Comparison of ENCODE assay signal across 14 cellular contexts in genomic region chr6:42774201-42774600, GRCh38. TPM values are rescaled to one million over a fixed set of nuclear protein-coding genes. Genes with fewer than 3 reads are reported as not detected.
A peak's percentile ranks its signal among the peaks of the same experiment; 100 is the strongest.
DNase-seq lines count a peak whose midpoint lies in the region; ATAC-seq, FAIRE-seq and TF ChIP-seq lines count a peak whose summit lies in the region.
"Had no signal": no experiment of that assay in that cellular context is flagged by ENCODE, and none has a peak within 500 bp of the region (broad histone marks: within the 10 kb centered on the region; RNA-seq: fewer than 3 reads in every experiment).

No MANE protein-coding gene starts in this region.

- FAIRE-seq in GM19239 (lab: Jason Lieb, UNC): peak; percentile 71

- no peaks in the 10 kb centered on the region for H3K9me3 Mint-ChIP-seq in T-helper 2 cell treated with Interferon-gamma antibody and Interleukin-4, amounts not matched to agents 5 μg/mL and 100 μg/mL, for 36 hours

- WGBS in heart right ventricle, 2 donors: 92 to 95% methylated on average over 4 of the region's 4 CpGs

- no peak overlapping the region for H2AFZ ChIP-seq in PC-3 (ENCODE audit: low read length)

- H3K36me3 ChIP-seq in colonic mucosa (no peaks in the 10 kb centered on the region), PC-3 (ENCODE audit: low read depth, low read length) (no peaks in the 10 kb centered on the region), heart right ventricle (peaks cover 0 to 2% (median 0%) of the 10 kb centered on the region in 9 donors)
- H3K36me3 ChIP-seq: adrenal gland had no signal

- H3K9ac ChIP-seq in colonic mucosa (ENCODE audit: low read depth in 2 of 2, low read length in 2 of 2) (peak overlapping the region in 1 of 2 donors; percentile 38), PC-3 (ENCODE audit: low read length) (no peak overlapping the region)

- H4K20me1 ChIP-seq in PC-3 (ENCODE audit: low read length): no peaks in the 10 kb centered on the region

- H3K36me3 Mint-ChIP-seq in T-helper 2 cell treated with Interferon-gamma antibody and Interleukin-4, amounts not matched to agents 5 μg/mL and 100 μg/mL, for 36 hours (ENCODE audit: low read depth): peaks cover 17% of the 10 kb centered on the region

- H3K9me3 ChIP-seq in colonic mucosa (no peaks in the 10 kb centered on the region), PC-3 (ENCODE audit: low read length) (no peaks in the 10 kb centered on the region), heart right ventricle (no peaks in the 10 kb centered on the region)
- H3K9me3 ChIP-seq: adrenal gland had no signal

- peak overlapping the region; percentile 93 for H3K27ac Mint-ChIP-seq in T-helper 2 cell treated with Interferon-gamma antibody and Interleukin-4, amounts not matched to agents 5 μg/mL and 100 μg/mL, for 36 hours

- intact Hi-C loops in colonic mucosa (cut with DNase I) (no loop called here), PC-3 (cut with micrococcal nuclease) (no loop called here), heart right ventricle (cut with DNase I) (no loop called here)

- POLR2A ChIA-PET in PC-3 (lab: Charles Lee; ENCODE audit: unreplicated experiment): no interaction called here

- TF ChIP-seq CTCF in colonic mucosa (IDR thresholded peaks at IDR 0.05): no peak
- TF ChIP-seq CTCF in PC-3 (conservative IDR thresholded peaks at IDR 0.05; ENCODE audit: low read depth, low read length): no peak
- TF ChIP-seq CTCF in heart right ventricle (IDR thresholded peaks at IDR 0.05): no peak

- peak overlapping the region; percentile 71 for H3K4me3 Mint-ChIP-seq in T-helper 2 cell treated with Interferon-gamma antibody and Interleukin-4, amounts not matched to agents 5 μg/mL and 100 μg/mL, for 36 hours

- H3K4me1 Mint-ChIP-seq in T-helper 2 cell treated with Interferon-gamma antibody and Interleukin-4, amounts not matched to agents 5 μg/mL and 100 μg/mL, for 36 hours (ENCODE audit: low read depth): peaks cover 63% of the 10 kb centered on the region

- no peak for ATAC-seq in PC-3
- no peak for ATAC-seq in heart right ventricle
- ATAC-seq in GM18502 (IDR thresholded peaks at IDR 0.05; ENCODE audit: poor library complexity, unreplicated experiment): no peak

- H3K27me3 ChIP-seq in colonic mucosa (no peaks in the 10 kb centered on the region), PC-3 (ENCODE audit: low read length) (no peaks in the 10 kb centered on the region), heart right ventricle (no peaks in the 10 kb centered on the region)
- H3K27me3 ChIP-seq: adrenal gland had no signal

- H3K27me3 Mint-ChIP-seq in T-helper 2 cell treated with Interferon-gamma antibody and Interleukin-4, amounts not matched to agents 5 μg/mL and 100 μg/mL, for 36 hours (ENCODE audit: low read depth): no peaks in the 10 kb centered on the region

- DNase-seq in GM19239 (ENCODE audit: insufficient read length, low spot score) (no peak), colonic mucosa (no peak), PC-3 (no peak), heart right ventricle (no peak), superior temporal gyrus (ENCODE audit: extremely low spot score) (no peak)
- peak; percentile 24 for DNase-seq in T-helper 2 cell treated with Interferon-gamma antibody and Interleukin-4, amounts not matched to agents 5 μg/mL and 100 μg/mL, for 36 hours (ENCODE audit: low spot score)
- peak; percentile 40 for DNase-seq in stimulated activated CD4-positive, alpha-beta T cell treated with anti-CD3 and anti-CD28 coated beads, Interleukin-4, amount 100 ng/mL, for 24 hours
- DNase-seq: adrenal gland, hippocampal formation, NCI-H1417 treated with DMSO at 0.1 percent for 48 hours, NCI-H82, T1000 had no signal

- H3K4me3 ChIP-seq in colonic mucosa: no peak overlapping the region
- H3K4me3 ChIP-seq in PC-3 (ENCODE audit: low read length): no peak overlapping the region
- no peak overlapping the region for H3K4me3 ChIP-seq in heart right ventricle
- H3K4me3 ChIP-seq: adrenal gland had no signal

- H3K9me2 ChIP-seq in PC-3 (replicated peaks; ENCODE audit: low read length): no peaks in the 10 kb centered on the region

- CTCF ChIA-PET in PC-3 (lab: Charles Lee): no interaction called here

- H3K4me1 ChIP-seq in colonic mucosa (no peaks in the 10 kb centered on the region), PC-3 (ENCODE audit: insufficient read depth, low read length) (peaks cover 19% of the 10 kb centered on the region), heart right ventricle (peaks cover 0 to 65% (median 4%) of the 10 kb centered on the region in 9 donors)

- no peaks in the 10 kb centered on the region for H3K79me2 ChIP-seq in PC-3 (ENCODE audit: low read length)

- H3K4me2 ChIP-seq in PC-3 (ENCODE audit: low read length): no peak overlapping the region

- H3F3A ChIP-seq in PC-3 (ENCODE audit: low read length, unreplicated experiment): no peaks in the 10 kb centered on the region

- BruUV-seq in PC-3 (replicated peaks; lab: Mats Ljungman, UMichigan): no TSS peak

- H3K27ac ChIP-seq in colonic mucosa (peak overlapping the region; percentile 71), PC-3 (ENCODE audit: low read length) (no peak overlapping the region), heart right ventricle (peak overlapping the region in 1 of 10 donors; percentile 88)

RNA-seq across cellular contexts. Expression of gene BICRAL, which starts 7.7 kb away (rescaled TPM):
- total RNA-seq in colonic mucosa (10 to 100 TPM; 11.5 to 15.3 TPM), PC-3 (2014; rRNA removed) (3.3 and 3.5 TPM in 2 replicates), heart right ventricle (10 to 100 TPM; 10.7 to 15.7 (median 13.8) TPM)
- 1 to 10 TPM; 2.7 to 3.5 TPM for polyA plus RNA-seq in heart right ventricle

RNA-seq across cellular contexts. Expression of gene TBCC, which starts 28.3 kb away (rescaled TPM):
- total RNA-seq in colonic mucosa (10 to 100 TPM; 24.2 to 24.8 TPM), PC-3 (2014; rRNA removed) (32.3 and 36.5 TPM in 2 replicates), heart right ventricle (10 to 100 TPM in 9 of 10 donors, 1 to 10 TPM in 1; 9.8 to 16.1 (median 13.3) TPM)
- polyA plus RNA-seq in heart right ventricle: 10 to 100 TPM; 17.1 to 22.4 TPM

RNA-seq across cellular contexts. Expression of gene PRPH2, which starts 51.8 kb away (rescaled TPM):
- total RNA-seq in colonic mucosa: under 1 TPM; 0.32 to 0.35 TPM
- total RNA-seq in PC-3 (2014; rRNA removed): not detected in 2 replicates
- total RNA-seq in heart right ventricle: 1 to 10 TPM in 5 of 10 donors, under 1 TPM in 5; 0.36 to 2.7 (median 1.0) TPM
- polyA plus RNA-seq in heart right ventricle: under 1 TPM; 0.51 TPM
- total RNA-seq: mononuclear cell had no signal

Comparison
In these comparisons a context has a peak if more than half of its experiments do, and no peak if none do; other contexts are left out.
1. DNase-seq: peak in T-helper 2 cell treated with Interferon-gamma antibody and Interleukin-4, amounts not matched to agents 5 μg/mL and 100 μg/mL, for 36 hours (single experiment) and stimulated activated CD4-positive, alpha-beta T cell treated with anti-CD3 and anti-CD28 coated beads, Interleukin-4, amount 100 ng/mL, for 24 hours (single experiment); none in GM19239 (single experiment), colonic mucosa (single experiment), PC-3 (single experiment), heart right ventricle (0 of 2) and superior temporal gyrus (single experiment).